In the genomic region with DNA sequence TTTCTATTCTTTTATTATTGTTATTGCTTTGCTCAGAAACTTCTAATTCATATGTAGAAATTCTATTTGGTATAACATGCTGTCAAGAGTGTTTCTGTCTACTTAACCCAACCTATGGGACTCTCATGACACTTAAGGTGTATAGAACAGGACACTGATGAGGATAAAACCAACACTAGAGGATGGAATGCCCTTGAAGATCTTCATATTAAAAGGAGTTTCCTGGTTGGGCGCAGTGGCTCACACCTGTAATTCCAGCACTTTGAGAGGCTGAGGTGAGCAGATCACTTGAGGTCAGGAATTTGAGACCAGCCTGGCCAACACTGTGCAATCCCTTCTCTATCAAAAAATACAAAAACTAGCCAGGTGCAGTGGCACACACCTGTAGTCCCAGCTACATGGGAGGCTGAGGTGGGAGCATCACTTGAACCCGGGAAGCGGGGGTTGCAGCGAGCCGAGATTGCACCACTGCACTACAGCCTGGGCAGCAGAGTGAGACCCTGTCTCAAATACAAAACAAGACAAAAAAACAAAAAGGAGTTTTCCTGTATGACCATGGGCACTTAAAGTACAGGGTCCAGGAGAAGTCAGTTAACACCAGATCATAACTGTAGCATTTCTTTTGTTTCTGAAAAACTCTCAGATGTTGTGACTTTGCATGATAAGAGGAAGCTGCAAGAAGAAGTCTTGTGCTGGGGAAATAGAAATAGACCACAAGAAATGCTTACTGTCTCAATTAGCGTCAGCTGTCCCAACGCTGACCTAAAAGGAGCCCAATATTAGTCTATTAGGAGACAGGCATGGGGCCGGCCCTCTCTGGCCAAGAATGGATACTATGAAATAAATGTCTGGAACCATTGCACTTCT, we compare ENCODE assay signal across 9 cellular contexts. TPM values are rescaled to one million over a fixed set of nuclear protein-coding genes. Genes with fewer than 3 reads are reported as not detected.
DNase-seq lines count a peak whose midpoint lies in the region; ATAC-seq lines count a peak whose summit lies in the region.
"Had no signal": no experiment of that assay in that cellular context is flagged by ENCODE, and none has a peak within 500 bp of the region (broad histone marks: within the 10 kb centered on the region; RNA-seq: fewer than 3 reads in every experiment).

No MANE protein-coding gene starts in this region.

- no peak overlapping the region for H3K4me3 Mint-ChIP-seq in activated T-cell treated with anti-CD3 and anti-CD28 coated beads, Interleukin-2, amount 50 U/mL, for 4 hours
- no peak overlapping the region for H3K4me3 Mint-ChIP-seq in T-helper 2 cell treated with Interferon-gamma antibody and Interleukin-4, amounts not matched to agents 5 μg/mL and 100 μg/mL, for 36 hours
- H3K4me3 Mint-ChIP-seq: activated T-helper 17 cell treated with anti-CD3 and anti-CD28 coated beads, Interleukin-2, amount 50 U/mL, for 72 hours had no signal

- H3K27me3 Mint-ChIP-seq in activated T-cell treated with anti-CD3 and anti-CD28 coated beads, Interleukin-2, amount 50 U/mL, for 4 hours (ENCODE audit: low read depth): peaks cover 4% of the 10 kb centered on the region
- peaks cover 9% of the 10 kb centered on the region for H3K27me3 Mint-ChIP-seq in T-helper 2 cell treated with Interferon-gamma antibody and Interleukin-4, amounts not matched to agents 5 μg/mL and 100 μg/mL, for 36 hours (ENCODE audit: low read depth)
- H3K27me3 Mint-ChIP-seq: activated T-helper 17 cell treated with anti-CD3 and anti-CD28 coated beads, Interleukin-2, amount 50 U/mL, for 72 hours had no signal

- peak; percentile 30 for DNase-seq in medulla oblongata (ENCODE audit: extremely low spot score)
- no peak for DNase-seq in activated gamma-delta T cell (lab: John Stamatoyannopoulos, UW)
- no peak for DNase-seq in activated T-cell treated with anti-CD3 and anti-CD28 coated beads, Interleukin-2, amount 50 U/mL, for 48 hours
- no peak for DNase-seq in activated T-cell treated with anti-CD3 and anti-CD28 coated beads, Interleukin-2, amount 50 U/mL, for 4 hours
- DNase-seq in T-helper 2 cell treated with Interferon-gamma antibody and Interleukin-4, amounts not matched to agents 5 μg/mL and 100 μg/mL, for 36 hours (ENCODE audit: low spot score): no peak

- ATAC-seq in GM18868 (IDR thresholded peaks at IDR 0.05; ENCODE audit: unreplicated experiment) (peak; percentile 76), GM21786 (IDR thresholded peaks at IDR 0.05; ENCODE audit: unreplicated experiment) (peak; percentile 74), HG03521 (IDR thresholded peaks at IDR 0.05; ENCODE audit: unreplicated experiment) (peak; percentile 69)
- ATAC-seq in activated T-cell treated with anti-CD3 and anti-CD28 coated beads, Interleukin-2, amount 50 U/mL, for 4 hours: no peak
- ATAC-seq: activated T-helper 17 cell treated with anti-CD3 and anti-CD28 coated beads, Interleukin-2, amount 50 U/mL, for 72 hours had no signal

- H3K4me1 Mint-ChIP-seq in activated T-cell treated with anti-CD3 and anti-CD28 coated beads, Interleukin-2, amount 50 U/mL, for 4 hours (ENCODE audit: low read depth): no peaks in the 10 kb centered on the region
- no peaks in the 10 kb centered on the region for H3K4me1 Mint-ChIP-seq in T-helper 2 cell treated with Interferon-gamma antibody and Interleukin-4, amounts not matched to agents 5 μg/mL and 100 μg/mL, for 36 hours (ENCODE audit: low read depth)
- H3K4me1 Mint-ChIP-seq: activated T-helper 17 cell treated with anti-CD3 and anti-CD28 coated beads, Interleukin-2, amount 50 U/mL, for 72 hours had no signal

- H3K36me3 Mint-ChIP-seq in activated T-cell treated with anti-CD3 and anti-CD28 coated beads, Interleukin-2, amount 50 U/mL, for 4 hours (ENCODE audit: insufficient read depth): no peaks in the 10 kb centered on the region
- H3K36me3 Mint-ChIP-seq in T-helper 2 cell treated with Interferon-gamma antibody and Interleukin-4, amounts not matched to agents 5 μg/mL and 100 μg/mL, for 36 hours (ENCODE audit: low read depth): no peaks in the 10 kb centered on the region

- peaks cover 3% of the 10 kb centered on the region for H3K9me3 Mint-ChIP-seq in activated T-cell treated with anti-CD3 and anti-CD28 coated beads, Interleukin-2, amount 50 U/mL, for 4 hours
- H3K9me3 Mint-ChIP-seq in T-helper 2 cell treated with Interferon-gamma antibody and Interleukin-4, amounts not matched to agents 5 μg/mL and 100 μg/mL, for 36 hours: no peaks in the 10 kb centered on the region
- H3K9me3 Mint-ChIP-seq: activated T-helper 17 cell treated with anti-CD3 and anti-CD28 coated beads, Interleukin-2, amount 50 U/mL, for 72 hours had no signal

- H3K27ac Mint-ChIP-seq in T-helper 2 cell treated with Interferon-gamma antibody and Interleukin-4, amounts not matched to agents 5 μg/mL and 100 μg/mL, for 36 hours: no peak overlapping the region
- H3K27ac Mint-ChIP-seq: activated T-helper 17 cell treated with anti-CD3 and anti-CD28 coated beads, Interleukin-2, amount 50 U/mL, for 72 hours had no signal

RNA-seq across cellular contexts. Expression of a gene that starts 38.9 kb away (rescaled TPM):
- total RNA-seq in activated T-cell treated with anti-CD3 and anti-CD28 coated beads, Interleukin-2, amount 50 U/mL, for 4 hours: 10 to 100 TPM; 25.9 to 31.3 (median 28.8) TPM

Comparison
In these comparisons a context has a peak if more than half of its experiments do, and no peak if none do; other contexts are left out.
1. ATAC-seq: peak in GM18868 (single experiment), GM21786 (single experiment) and HG03521 (single experiment); none in activated T-cell treated with anti-CD3 and anti-CD28 coated beads, Interleukin-2, amount 50 U/mL, for 4 hours (0 of 2).